In genomic region chr14:23301288-23301968, GRCh38 we compare ENCODE assay signal across 8 cellular contexts. TPM values are rescaled to one million over a fixed set of nuclear protein-coding genes. Genes with fewer than 3 reads are reported as not detected.
DNase-seq lines count a peak whose midpoint lies in the region; ATAC-seq and TF ChIP-seq lines count a peak whose summit lies in the region.

No MANE protein-coding gene starts in this region.

- peak overlapping the region; percentile 89 to 98 (median 95) for H3K9ac ChIP-seq in BLaER1 treated with 17β-estradiol and CSF1 and Interleukin-3, amounts not matched to agents 10 nM and 100 nM
- peak overlapping the region; percentile 74 to 95 for H3K9ac ChIP-seq in colonic mucosa (ENCODE audit: low read depth in 2 of 2, low read length in 2 of 2)

- H3K9me3 ChIP-seq in BLaER1 treated with 17β-estradiol and CSF1 and Interleukin-3, amounts not matched to agents 10 nM and 100 nM (replicated peaks in 1 of 11): no peaks in the 10 kb centered on the region
- no peaks in the 10 kb centered on the region for H3K9me3 ChIP-seq in colonic mucosa
- H3K9me3 ChIP-seq in left lung: no peaks in the 10 kb centered on the region

- intact Hi-C loops in colonic mucosa (cut with DNase I): no loop called here
- intact Hi-C loops in left lung (cut with DNase I): no loop called here

- no peaks in the 10 kb centered on the region for H4K20me1 ChIP-seq in BLaER1 treated with 17β-estradiol and CSF1 and Interleukin-3, amounts not matched to agents 10 nM and 100 nM

- peaks cover 43 to 57% (median 52%) of the 10 kb centered on the region in 10 experiments for H3K4me1 ChIP-seq in BLaER1 treated with 17β-estradiol and CSF1 and Interleukin-3, amounts not matched to agents 10 nM and 100 nM
- no peaks in the 10 kb centered on the region for H3K4me1 ChIP-seq in colonic mucosa
- H3K4me1 ChIP-seq in left lung: peaks cover 16 to 39% of the 10 kb centered on the region in 2 donors

- DNase-seq in GM19240 (ENCODE audit: insufficient read length, low spot score): peak; percentile 93
- peak; percentile 99 for DNase-seq in NCI-H510A treated with DMSO at 0.1 percent for 48 hours (lab: John Stamatoyannopoulos, UW)
- DNase-seq in activated CD4-positive, alpha-beta T cell treated with anti-CD3 and anti-CD28 coated beads for 48 hours: peak; percentile 98
- peak; percentile 96 for DNase-seq in colonic mucosa
- peak; percentile 98 to 100 for DNase-seq in left lung
- peak; percentile 95 for DNase-seq in stimulated activated CD4-positive, alpha-beta T cell treated with anti-CD3 and anti-CD28 coated beads, Interleukin-2, amount 100 ng/mL, for 4 hours (ENCODE audit: low read depth)

- H3K27ac ChIP-seq in BLaER1 treated with 17β-estradiol and CSF1 and Interleukin-3, amounts not matched to agents 10 nM and 100 nM: peak overlapping the region; percentile 86 to 99 (median 94); a peak in 21 of 22 replicates
- peak overlapping the region; percentile 97 for H3K27ac ChIP-seq in colonic mucosa
- H3K27ac ChIP-seq in left lung: peak overlapping the region; percentile 97 to 99

- TF ChIP-seq CTCF in colonic mucosa (IDR thresholded peaks at IDR 0.05) (peak; percentile 58), left lung (IDR thresholded peaks at IDR 0.05) (peak; percentile 69 to 75)

- ATAC-seq in HG03457 (IDR thresholded peaks at IDR 0.05; ENCODE audit: unreplicated experiment): peak; percentile 76
- ATAC-seq in left lung: peak; percentile 85

- H3K27me3 ChIP-seq in BLaER1 treated with 17β-estradiol and CSF1 and Interleukin-3, amounts not matched to agents 10 nM and 100 nM: no peaks in the 10 kb centered on the region
- no peaks in the 10 kb centered on the region for H3K27me3 ChIP-seq in colonic mucosa
- no peaks in the 10 kb centered on the region for H3K27me3 ChIP-seq in left lung

- H3K4me3 ChIP-seq in BLaER1 treated with 17β-estradiol and CSF1 and Interleukin-3, amounts not matched to agents 10 nM and 100 nM: peak overlapping the region; percentile 69 to 91 (median 82)
- H3K4me3 ChIP-seq in colonic mucosa (peak overlapping the region; percentile 70), left lung (peak overlapping the region; percentile 74 to 90)

- H3K4me2 ChIP-seq in BLaER1 treated with 17β-estradiol and CSF1 and Interleukin-3, amounts not matched to agents 10 nM and 100 nM: peak overlapping the region; percentile 88 to 99 (median 95)

- peaks cover 14 to 28% (median 18%) of the 10 kb centered on the region in 11 experiments; a peak in 17 of 22 replicates for H3K36me3 ChIP-seq in BLaER1 treated with 17β-estradiol and CSF1 and Interleukin-3, amounts not matched to agents 10 nM and 100 nM
- H3K36me3 ChIP-seq in colonic mucosa (no peaks in the 10 kb centered on the region), left lung (peaks cover 0 to 22% of the 10 kb centered on the region in 2 donors)

RNA-seq across cellular contexts. Expression of gene PPP1R3E, which starts 1.2 kb away (rescaled TPM):
- 10 to 100 TPM in 1 of 2 donors, 1 to 10 TPM in 1; 7.6 to 12.6 TPM for total RNA-seq in colonic mucosa
- total RNA-seq in left lung: 10 to 100 TPM; 11.3 to 18.6 TPM

RNA-seq across cellular contexts. Expression of gene BCL2L2, which starts 5.2 kb away (rescaled TPM):
- 10 to 100 TPM; 26.2 to 42.7 TPM for total RNA-seq in colonic mucosa
- total RNA-seq in left lung: 10 to 100 TPM; 37.1 to 49.9 TPM

RNA-seq across cellular contexts. Expression of gene HOMEZ, which starts 15.5 kb away (rescaled TPM):
- 10 to 100 TPM; 16.5 to 21.9 TPM for total RNA-seq in colonic mucosa
- total RNA-seq in left lung: 10 to 100 TPM; 11.9 to 13.2 TPM

RNA-seq across cellular contexts. Expression of gene PABPN1, which starts 19.8 kb away (rescaled TPM):
- 100 to 1,000 TPM; 122 to 197 TPM for total RNA-seq in colonic mucosa
- 100 to 1,000 TPM; 119 to 138 TPM for total RNA-seq in left lung

RNA-seq across cellular contexts. Expression of gene SLC22A17, which starts 51.3 kb away (rescaled TPM):
- 1 to 10 TPM; 3.9 to 6.7 TPM for total RNA-seq in colonic mucosa
- 10 to 100 TPM; 13.2 to 27.1 TPM for total RNA-seq in left lung

Comparison
In these comparisons a context has a peak if more than half of its experiments do, and no peak if none do; other contexts are left out.
1. Peak in every context shown above with its lines: DNase-seq, ATAC-seq, H3K4me3 ChIP-seq and H3K27ac ChIP-seq.